In genomic region chr5:56858777-56859442, GRCh38 we compare ENCODE assay signal across 1 cellular context.
TF ChIP-seq lines count a peak whose summit lies in the region.

No MANE protein-coding gene starts in this region.

TF ChIP-seq in liver, 16 proteins besides CTCF, POLR2A, EP300 and RAD21 (continued from another document):
- TF ChIP-seq ZBTB33 (IDR thresholded peaks at IDR 0.05): no peak
